1 cellular context compared by ENCODE assay signal in the genomic region with DNA sequence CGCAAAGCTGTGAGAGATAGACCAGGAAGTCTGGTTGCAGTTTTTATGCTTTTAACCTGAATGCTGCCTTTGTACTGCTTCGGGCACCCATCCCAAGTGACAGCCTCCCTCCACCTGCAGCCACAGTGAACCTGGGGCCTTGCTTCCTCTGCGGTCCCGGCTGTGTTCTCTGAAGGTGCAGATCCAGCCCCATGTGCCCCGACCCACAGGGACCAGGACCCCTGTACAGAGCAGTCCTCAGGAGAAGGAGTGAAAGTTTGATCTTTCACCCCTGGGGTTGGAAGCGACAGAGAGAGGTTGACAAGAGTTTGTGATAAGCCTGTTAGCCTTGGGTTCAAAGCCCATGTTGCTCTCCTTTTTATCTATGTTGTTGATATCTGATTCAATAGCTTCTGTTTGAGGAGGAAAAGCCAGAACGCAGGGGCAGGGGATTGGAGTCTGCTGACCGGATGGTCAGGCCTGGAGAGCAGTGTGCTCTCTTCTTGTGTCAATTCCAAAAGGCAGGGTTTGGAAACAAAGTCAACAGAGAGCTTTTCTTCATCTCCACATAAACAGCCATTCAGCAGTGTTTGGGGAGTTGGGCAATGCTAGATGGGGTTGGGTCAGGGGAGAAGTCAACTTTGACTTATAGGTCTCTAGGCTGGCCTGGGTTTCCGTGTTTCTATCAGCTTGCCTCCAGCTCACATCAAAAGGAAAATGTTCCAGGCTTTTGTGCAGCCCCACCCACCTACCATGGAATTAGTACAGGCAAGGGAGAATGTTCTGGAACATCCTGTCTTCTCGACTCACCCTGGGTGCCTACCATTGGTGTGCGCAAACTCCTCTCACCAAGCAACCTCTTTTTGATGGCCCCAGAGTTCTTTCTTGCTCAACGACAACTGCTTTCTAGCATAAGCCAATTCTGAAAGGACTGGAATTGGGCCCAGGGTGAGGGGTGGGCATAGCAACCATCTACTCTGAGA.
TF ChIP-seq lines count a peak whose summit lies in the region.

No MANE protein-coding gene starts in this region.

TF ChIP-seq in HepG2, 621 proteins besides CTCF, POLR2A, EP300 and RAD21 (continued from another document and continues in another):
- TF ChIP-seq, protein P1, sequence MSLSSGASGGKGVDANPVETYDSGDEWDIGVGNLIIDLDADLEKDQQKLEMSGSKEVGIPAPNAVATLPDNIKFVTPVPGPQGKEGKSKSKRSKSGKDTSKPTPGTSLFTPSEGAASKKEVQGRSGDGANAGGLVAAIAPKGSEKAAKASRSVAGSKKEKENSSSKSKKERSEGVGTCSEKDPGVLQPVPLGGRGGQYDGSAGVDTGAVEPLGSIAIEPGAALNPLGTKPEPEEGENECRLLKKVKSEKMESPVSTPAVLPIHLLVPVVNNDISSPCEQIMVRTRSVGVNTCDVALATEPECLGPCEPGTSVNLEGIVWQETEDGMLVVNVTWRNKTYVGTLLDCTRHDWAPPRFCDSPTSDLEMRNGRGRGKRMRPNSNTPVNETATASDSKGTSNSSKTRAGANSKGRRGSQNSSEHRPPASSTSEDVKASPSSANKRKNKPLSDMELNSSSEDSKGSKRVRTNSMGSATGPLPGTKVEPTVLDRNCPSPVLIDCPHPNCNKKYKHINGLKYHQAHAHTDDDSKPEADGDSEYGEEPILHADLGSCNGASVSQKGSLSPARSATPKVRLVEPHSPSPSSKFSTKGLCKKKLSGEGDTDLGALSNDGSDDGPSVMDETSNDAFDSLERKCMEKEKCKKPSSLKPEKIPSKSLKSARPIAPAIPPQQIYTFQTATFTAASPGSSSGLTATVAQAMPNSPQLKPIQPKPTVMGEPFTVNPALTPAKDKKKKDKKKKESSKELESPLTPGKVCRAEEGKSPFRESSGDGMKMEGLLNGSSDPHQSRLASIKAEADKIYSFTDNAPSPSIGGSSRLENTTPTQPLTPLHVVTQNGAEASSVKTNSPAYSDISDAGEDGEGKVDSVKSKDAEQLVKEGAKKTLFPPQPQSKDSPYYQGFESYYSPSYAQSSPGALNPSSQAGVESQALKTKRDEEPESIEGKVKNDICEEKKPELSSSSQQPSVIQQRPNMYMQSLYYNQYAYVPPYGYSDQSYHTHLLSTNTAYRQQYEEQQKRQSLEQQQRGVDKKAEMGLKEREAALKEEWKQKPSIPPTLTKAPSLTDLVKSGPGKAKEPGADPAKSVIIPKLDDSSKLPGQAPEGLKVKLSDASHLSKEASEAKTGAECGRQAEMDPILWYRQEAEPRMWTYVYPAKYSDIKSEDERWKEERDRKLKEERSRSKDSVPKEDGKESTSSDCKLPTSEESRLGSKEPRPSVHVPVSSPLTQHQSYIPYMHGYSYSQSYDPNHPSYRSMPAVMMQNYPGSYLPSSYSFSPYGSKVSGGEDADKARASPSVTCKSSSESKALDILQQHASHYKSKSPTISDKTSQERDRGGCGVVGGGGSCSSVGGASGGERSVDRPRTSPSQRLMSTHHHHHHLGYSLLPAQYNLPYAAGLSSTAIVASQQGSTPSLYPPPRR (CRISPR knock-in tag; IDR thresholded peaks at IDR 0.05; ENCODE audit: borderline replicate concordance), result peak; percentile 98
- TF ChIP-seq DR1 (CRISPR knock-in tag; IDR thresholded peaks at IDR 0.05) (peak; percentile 61), ZBTB1 (CRISPR knock-in tag; IDR thresholded peaks at IDR 0.05; ENCODE audit: borderline replicate concordance) (no peak; the same call in 1 of the 2 replicates), HHEX (CRISPR knock-in tag; IDR thresholded peaks at IDR 0.05) (peak; percentile 90), ZFP82 (CRISPR knock-in tag; IDR thresholded peaks at IDR 0.05; ENCODE audit: borderline replicate concordance) (peak; percentile 94), TEAD2 (CRISPR knock-in tag; IDR thresholded peaks at IDR 0.05) (peak; percentile 14; the same call in 1 of the 2 replicates), ZSCAN9 (CRISPR knock-in tag; IDR thresholded peaks at IDR 0.05; ENCODE audit: borderline replicate concordance) (peak; percentile 96), THAP11 (CRISPR knock-in tag; IDR thresholded peaks at IDR 0.05) (peak; percentile 79), ZMYM3 (CRISPR knock-in tag; IDR thresholded peaks at IDR 0.05) (peak; percentile 39; the same call in 1 of the 2 replicates), ZNF431 (CRISPR knock-in tag; IDR thresholded peaks at IDR 0.05; ENCODE audit: borderline replicate concordance, low read depth) (no peak; the same call in 1 of the 2 replicates), SMAD1 (CRISPR knock-in tag; IDR thresholded peaks at IDR 0.05; ENCODE audit: borderline replicate concordance, low read depth) (peak; percentile 94; the same call in 1 of the 2 replicates), ZNF180 (CRISPR knock-in tag; IDR thresholded peaks at IDR 0.05; ENCODE audit: borderline replicate concordance, low read depth) (peak; percentile 71), ZNF598 (CRISPR knock-in tag; IDR thresholded peaks at IDR 0.05; ENCODE audit: borderline replicate concordance) (peak; percentile 56; the same call in 1 of the 2 replicates), JUNB (CRISPR knock-in tag; IDR thresholded peaks at IDR 0.05; ENCODE audit: borderline replicate concordance) (peak; percentile 90), SOX6 (IDR thresholded peaks at IDR 0.05) (no peak), SOX6 (CRISPR knock-in tag; IDR thresholded peaks at IDR 0.05) (peak; percentile 98), RAD51 (IDR thresholded peaks at IDR 0.05; ENCODE audit: borderline replicate concordance) (no peak), TOE1 (CRISPR knock-in tag; IDR thresholded peaks at IDR 0.05) (peak; percentile 92), ZNF816 (CRISPR knock-in tag; IDR thresholded peaks at IDR 0.05; ENCODE audit: borderline replicate concordance) (peak; percentile 94), ZZZ3 (CRISPR knock-in tag; IDR thresholded peaks at IDR 0.05; ENCODE audit: borderline replicate concordance) (0 out of 2 replicates have a peak, but pooled peaks have one; percentile 56), TOPORS (CRISPR knock-in tag; IDR thresholded peaks at IDR 0.05) (peak; percentile 72)
- TF ChIP-seq, protein P2, sequence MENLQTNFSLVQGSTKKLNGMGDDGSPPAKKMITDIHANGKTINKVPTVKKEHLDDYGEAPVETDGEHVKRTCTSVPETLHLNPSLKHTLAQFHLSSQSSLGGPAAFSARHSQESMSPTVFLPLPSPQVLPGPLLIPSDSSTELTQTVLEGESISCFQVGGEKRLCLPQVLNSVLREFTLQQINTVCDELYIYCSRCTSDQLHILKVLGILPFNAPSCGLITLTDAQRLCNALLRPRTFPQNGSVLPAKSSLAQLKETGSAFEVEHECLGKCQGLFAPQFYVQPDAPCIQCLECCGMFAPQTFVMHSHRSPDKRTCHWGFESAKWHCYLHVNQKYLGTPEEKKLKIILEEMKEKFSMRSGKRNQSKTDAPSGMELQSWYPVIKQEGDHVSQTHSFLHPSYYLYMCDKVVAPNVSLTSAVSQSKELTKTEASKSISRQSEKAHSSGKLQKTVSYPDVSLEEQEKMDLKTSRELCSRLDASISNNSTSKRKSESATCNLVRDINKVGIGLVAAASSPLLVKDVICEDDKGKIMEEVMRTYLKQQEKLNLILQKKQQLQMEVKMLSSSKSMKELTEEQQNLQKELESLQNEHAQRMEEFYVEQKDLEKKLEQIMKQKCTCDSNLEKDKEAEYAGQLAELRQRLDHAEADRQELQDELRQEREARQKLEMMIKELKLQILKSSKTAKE (CRISPR knock-in tag; IDR thresholded peaks at IDR 0.05; ENCODE audit: borderline replicate concordance), result peak; percentile 92
- TF ChIP-seq, protein P3, sequence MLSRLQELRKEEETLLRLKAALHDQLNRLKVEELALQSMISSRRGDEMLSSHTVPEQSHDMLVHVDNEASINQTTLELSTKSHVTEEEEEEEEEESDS (CRISPR knock-in tag; IDR thresholded peaks at IDR 0.05; ENCODE audit: borderline replicate concordance), result no peak
- TF ChIP-seq, protein P4, sequence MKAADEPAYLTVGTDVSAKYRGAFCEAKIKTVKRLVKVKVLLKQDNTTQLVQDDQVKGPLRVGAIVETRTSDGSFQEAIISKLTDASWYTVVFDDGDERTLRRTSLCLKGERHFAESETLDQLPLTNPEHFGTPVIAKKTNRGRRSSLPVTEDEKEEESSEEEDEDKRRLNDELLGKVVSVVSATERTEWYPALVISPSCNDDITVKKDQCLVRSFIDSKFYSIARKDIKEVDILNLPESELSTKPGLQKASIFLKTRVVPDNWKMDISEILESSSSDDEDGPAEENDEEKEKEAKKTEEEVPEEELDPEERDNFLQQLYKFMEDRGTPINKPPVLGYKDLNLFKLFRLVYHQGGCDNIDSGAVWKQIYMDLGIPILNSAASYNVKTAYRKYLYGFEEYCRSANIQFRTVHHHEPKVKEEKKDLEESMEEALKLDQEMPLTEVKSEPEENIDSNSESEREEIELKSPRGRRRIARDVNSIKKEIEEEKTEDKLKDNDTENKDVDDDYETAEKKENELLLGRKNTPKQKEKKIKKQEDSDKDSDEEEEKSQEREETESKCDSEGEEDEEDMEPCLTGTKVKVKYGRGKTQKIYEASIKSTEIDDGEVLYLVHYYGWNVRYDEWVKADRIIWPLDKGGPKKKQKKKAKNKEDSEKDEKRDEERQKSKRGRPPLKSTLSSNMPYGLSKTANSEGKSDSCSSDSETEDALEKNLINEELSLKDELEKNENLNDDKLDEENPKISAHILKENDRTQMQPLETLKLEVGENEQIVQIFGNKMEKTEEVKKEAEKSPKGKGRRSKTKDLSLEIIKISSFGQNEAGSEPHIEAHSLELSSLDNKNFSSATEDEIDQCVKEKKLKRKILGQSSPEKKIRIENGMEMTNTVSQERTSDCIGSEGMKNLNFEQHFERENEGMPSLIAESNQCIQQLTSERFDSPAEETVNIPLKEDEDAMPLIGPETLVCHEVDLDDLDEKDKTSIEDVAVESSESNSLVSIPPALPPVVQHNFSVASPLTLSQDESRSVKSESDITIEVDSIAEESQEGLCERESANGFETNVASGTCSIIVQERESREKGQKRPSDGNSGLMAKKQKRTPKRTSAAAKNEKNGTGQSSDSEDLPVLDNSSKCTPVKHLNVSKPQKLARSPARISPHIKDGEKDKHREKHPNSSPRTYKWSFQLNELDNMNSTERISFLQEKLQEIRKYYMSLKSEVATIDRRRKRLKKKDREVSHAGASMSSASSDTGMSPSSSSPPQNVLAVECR (CRISPR knock-in tag; IDR thresholded peaks at IDR 0.05; ENCODE audit: borderline replicate concordance), result peak; percentile 64; the same call in 1 of the 2 replicates
- TF ChIP-seq, protein P5, sequence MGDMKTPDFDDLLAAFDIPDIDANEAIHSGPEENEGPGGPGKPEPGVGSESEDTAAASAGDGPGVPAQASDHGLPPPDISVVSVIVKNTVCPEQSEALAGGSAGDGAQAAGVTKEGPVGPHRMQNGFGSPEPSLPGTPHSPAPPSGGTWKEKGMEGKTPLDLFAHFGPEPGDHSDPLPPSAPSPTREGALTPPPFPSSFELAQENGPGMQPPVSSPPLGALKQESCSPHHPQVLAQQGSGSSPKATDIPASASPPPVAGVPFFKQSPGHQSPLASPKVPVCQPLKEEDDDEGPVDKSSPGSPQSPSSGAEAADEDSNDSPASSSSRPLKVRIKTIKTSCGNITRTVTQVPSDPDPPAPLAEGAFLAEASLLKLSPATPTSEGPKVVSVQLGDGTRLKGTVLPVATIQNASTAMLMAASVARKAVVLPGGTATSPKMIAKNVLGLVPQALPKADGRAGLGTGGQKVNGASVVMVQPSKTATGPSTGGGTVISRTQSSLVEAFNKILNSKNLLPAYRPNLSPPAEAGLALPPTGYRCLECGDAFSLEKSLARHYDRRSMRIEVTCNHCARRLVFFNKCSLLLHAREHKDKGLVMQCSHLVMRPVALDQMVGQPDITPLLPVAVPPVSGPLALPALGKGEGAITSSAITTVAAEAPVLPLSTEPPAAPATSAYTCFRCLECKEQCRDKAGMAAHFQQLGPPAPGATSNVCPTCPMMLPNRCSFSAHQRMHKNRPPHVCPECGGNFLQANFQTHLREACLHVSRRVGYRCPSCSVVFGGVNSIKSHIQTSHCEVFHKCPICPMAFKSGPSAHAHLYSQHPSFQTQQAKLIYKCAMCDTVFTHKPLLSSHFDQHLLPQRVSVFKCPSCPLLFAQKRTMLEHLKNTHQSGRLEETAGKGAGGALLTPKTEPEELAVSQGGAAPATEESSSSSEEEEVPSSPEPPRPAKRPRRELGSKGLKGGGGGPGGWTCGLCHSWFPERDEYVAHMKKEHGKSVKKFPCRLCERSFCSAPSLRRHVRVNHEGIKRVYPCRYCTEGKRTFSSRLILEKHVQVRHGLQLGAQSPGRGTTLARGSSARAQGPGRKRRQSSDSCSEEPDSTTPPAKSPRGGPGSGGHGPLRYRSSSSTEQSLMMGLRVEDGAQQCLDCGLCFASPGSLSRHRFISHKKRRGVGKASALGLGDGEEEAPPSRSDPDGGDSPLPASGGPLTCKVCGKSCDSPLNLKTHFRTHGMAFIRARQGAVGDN (CRISPR knock-in tag; IDR thresholded peaks at IDR 0.05), result peak; percentile 100
- TF ChIP-seq, protein P6, sequence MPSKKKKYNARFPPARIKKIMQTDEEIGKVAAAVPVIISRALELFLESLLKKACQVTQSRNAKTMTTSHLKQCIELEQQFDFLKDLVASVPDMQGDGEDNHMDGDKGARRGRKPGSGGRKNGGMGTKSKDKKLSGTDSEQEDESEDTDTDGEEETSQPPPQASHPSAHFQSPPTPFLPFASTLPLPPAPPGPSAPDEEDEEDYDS (CRISPR knock-in tag; IDR thresholded peaks at IDR 0.05), result peak; percentile 67
- TF ChIP-seq, protein P7, sequence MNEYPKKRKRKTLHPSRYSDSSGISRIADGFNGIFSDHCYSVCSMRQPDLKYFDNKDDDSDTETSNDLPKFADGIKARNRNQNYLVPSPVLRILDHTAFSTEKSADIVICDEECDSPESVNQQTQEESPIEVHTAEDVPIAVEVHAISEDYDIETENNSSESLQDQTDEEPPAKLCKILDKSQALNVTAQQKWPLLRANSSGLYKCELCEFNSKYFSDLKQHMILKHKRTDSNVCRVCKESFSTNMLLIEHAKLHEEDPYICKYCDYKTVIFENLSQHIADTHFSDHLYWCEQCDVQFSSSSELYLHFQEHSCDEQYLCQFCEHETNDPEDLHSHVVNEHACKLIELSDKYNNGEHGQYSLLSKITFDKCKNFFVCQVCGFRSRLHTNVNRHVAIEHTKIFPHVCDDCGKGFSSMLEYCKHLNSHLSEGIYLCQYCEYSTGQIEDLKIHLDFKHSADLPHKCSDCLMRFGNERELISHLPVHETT (CRISPR knock-in tag; conservative IDR thresholded peaks at IDR 0.05), result peak; percentile 89
- TF ChIP-seq, protein P8, sequence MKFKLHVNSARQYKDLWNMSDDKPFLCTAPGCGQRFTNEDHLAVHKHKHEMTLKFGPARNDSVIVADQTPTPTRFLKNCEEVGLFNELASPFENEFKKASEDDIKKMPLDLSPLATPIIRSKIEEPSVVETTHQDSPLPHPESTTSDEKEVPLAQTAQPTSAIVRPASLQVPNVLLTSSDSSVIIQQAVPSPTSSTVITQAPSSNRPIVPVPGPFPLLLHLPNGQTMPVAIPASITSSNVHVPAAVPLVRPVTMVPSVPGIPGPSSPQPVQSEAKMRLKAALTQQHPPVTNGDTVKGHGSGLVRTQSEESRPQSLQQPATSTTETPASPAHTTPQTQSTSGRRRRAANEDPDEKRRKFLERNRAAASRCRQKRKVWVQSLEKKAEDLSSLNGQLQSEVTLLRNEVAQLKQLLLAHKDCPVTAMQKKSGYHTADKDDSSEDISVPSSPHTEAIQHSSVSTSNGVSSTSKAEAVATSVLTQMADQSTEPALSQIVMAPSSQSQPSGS (CRISPR knock-in tag; IDR thresholded peaks at IDR 0.05), result peak; percentile 92; the same call in 1 of the 2 replicates
- TF ChIP-seq, protein P9, sequence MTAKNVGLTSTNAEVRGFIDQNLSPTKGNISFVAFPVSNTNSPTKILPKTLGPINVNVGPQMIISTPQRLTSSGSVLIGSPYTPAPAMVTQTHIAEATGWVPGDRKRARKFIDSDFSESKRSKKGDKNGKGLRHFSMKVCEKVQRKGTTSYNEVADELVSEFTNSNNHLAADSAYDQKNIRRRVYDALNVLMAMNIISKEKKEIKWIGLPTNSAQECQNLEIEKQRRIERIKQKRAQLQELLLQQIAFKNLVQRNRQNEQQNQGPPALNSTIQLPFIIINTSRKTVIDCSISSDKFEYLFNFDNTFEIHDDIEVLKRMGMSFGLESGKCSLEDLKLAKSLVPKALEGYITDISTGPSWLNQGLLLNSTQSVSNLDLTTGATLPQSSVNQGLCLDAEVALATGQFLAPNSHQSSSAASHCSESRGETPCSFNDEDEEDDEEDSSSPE (CRISPR knock-in tag; IDR thresholded peaks at IDR 0.05), result peak; percentile 82
